ENCODE assay signal across 8 cellular contexts in the genomic region with DNA sequence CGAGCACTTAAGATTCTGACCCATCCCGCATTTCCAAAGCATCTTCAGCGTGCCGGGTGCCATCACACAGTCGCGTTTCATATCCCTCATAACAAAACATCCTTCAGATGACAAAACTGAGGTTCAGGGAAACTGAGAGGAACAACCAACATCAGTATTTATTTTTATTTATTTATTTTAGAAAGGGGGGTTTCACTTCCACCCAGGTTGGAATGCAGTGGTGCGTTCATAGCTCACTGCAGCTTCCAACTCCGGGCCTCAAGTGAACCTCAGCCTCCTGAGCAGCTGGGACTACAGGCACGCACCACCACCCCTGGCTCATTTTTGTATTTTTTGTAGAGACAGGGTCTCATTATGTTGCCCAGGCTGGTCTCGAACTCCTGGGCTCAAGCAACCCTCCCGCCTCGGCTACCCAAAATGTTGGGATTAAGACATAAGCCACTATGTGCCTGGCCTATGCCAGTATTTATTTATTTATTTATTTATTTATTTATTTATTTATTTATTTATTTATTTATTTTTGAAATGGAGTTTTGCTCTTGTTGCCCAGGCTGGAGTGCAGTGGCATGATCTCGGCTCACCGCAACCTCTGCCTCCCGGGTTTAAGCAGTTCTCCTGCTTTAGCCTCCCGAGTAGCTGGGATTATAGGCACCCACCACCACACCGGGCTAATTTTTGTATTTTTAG. TPM values are rescaled to one million over a fixed set of nuclear protein-coding genes. Genes with fewer than 3 reads are reported as not detected.
A peak's percentile ranks its signal among the peaks of the same experiment; 100 is the strongest.
DNase-seq lines count a peak whose midpoint lies in the region; ATAC-seq and TF ChIP-seq lines count a peak whose summit lies in the region.
"Not testable (repeated sequence)": the region's sequence is repeated elsewhere in the genome, so short reads cannot be mapped to it uniquely, and the experiment has no call there.

No MANE protein-coding gene starts in this region.

- not testable (repeated sequence) for H3K27me3 ChIP-seq in esophagus (ENCODE audit: control insufficient read depth in 1 of 2, insufficient read depth in 2 of 2, low read length in 2 of 2); aorta (ENCODE audit: control insufficient read depth in 1 of 2, insufficient read depth in 2 of 2, low read length in 1 of 2)

- WGBS in esophagus, 2 donors: 86% methylated on average over 17 of the region's 17 CpGs
- WGBS in aorta, 2 donors: 86 to 89% methylated on average over 17 of the region's 17 CpGs

- peak; percentile 23 for ATAC-seq in GM18868 (IDR thresholded peaks at IDR 0.05; ENCODE audit: unreplicated experiment)
- peak; percentile 14 for ATAC-seq in HG02884 (IDR thresholded peaks at IDR 0.05; ENCODE audit: unreplicated experiment)
- ATAC-seq in mucosa of descending colon; aorta (ENCODE audit: low FRiP score): not testable (repeated sequence)

- H3K4me1 Mint-ChIP-seq in activated naive CD8-positive, alpha-beta T cell treated with anti-CD3 and anti-CD28 coated beads for 36 hours: peaks cover 78% of the 10 kb centered on the region

- H3K9me3 ChIP-seq in esophagus (ENCODE audit: control insufficient read depth in 2 of 2, insufficient read depth in 1 of 2, low read depth in 1 of 2, low read length in 1 of 2); mucosa of descending colon; aorta (ENCODE audit: control insufficient read depth, low read length): not testable (repeated sequence)

- not testable (repeated sequence) for TF ChIP-seq CTCF in mucosa of descending colon (IDR thresholded peaks at IDR 0.05)

- H3K4me3 Mint-ChIP-seq in activated naive CD8-positive, alpha-beta T cell treated with anti-CD3 and anti-CD28 coated beads for 36 hours: peak overlapping the region; percentile 78

- H3K27me3 Mint-ChIP-seq in activated naive CD8-positive, alpha-beta T cell treated with anti-CD3 and anti-CD28 coated beads for 36 hours: not testable (repeated sequence)

- DNase-seq in RPMI8226 (peak; percentile 40), mucosa of descending colon (peak in 2 of 3 donors; percentile 37 to 52)
- not testable (repeated sequence) for DNase-seq in activated naive CD8-positive, alpha-beta T cell treated with anti-CD3 and anti-CD28 coated beads for 36 hours; aorta

- H3K27ac ChIP-seq in esophagus (ENCODE audit: low read depth in 2 of 2, low read length in 1 of 2): peak overlapping the region; percentile 91 to 92
- H3K27ac ChIP-seq in skin epidermis: peak overlapping the region in 20 of 21 experiments; percentile 53 to 91 (median 78)
- peak overlapping the region; percentile 68 to 92 for H3K27ac ChIP-seq in aorta (ENCODE audit: low read depth in 1 of 2, low read length in 2 of 2)

- intact Hi-C loops in mucosa of descending colon (cut with DNase I, micrococcal nuclease); aorta (cut with DNase I): not testable (repeated sequence)

- peak overlapping the region; percentile 92 for H3K27ac Mint-ChIP-seq in activated naive CD8-positive, alpha-beta T cell treated with anti-CD3 and anti-CD28 coated beads for 36 hours

- not testable (repeated sequence) for H3K9me3 Mint-ChIP-seq in activated naive CD8-positive, alpha-beta T cell treated with anti-CD3 and anti-CD28 coated beads for 36 hours

- H3K36me3 ChIP-seq in esophagus (ENCODE audit: control insufficient read depth in 2 of 2, insufficient read depth in 2 of 2, low read length in 1 of 2); mucosa of descending colon (ENCODE audit: low read depth); aorta (ENCODE audit: control insufficient read depth in 1 of 2, insufficient read depth in 2 of 2, low read length in 1 of 2): not testable (repeated sequence)

- H3K36me3 Mint-ChIP-seq in activated naive CD8-positive, alpha-beta T cell treated with anti-CD3 and anti-CD28 coated beads for 36 hours: not testable (repeated sequence)

- H3K4me3 ChIP-seq in esophagus (ENCODE audit: low read depth in 1 of 2, low read length in 2 of 2); mucosa of descending colon; aorta (ENCODE audit: low read length in 2 of 2): not testable (repeated sequence)
- H3K4me3 ChIP-seq in skin epidermis: peak overlapping the region in 1 of 7 experiments; percentile 5

- H3K4me1 ChIP-seq in esophagus (ENCODE audit: control insufficient read depth in 2 of 2, insufficient read depth in 2 of 2, low read length in 1 of 2) (peaks cover 4 to 23% of the 10 kb centered on the region in 2 donors), mucosa of descending colon (ENCODE audit: low read depth) (peaks cover 74% of the 10 kb centered on the region)
- not testable (repeated sequence) for H3K4me1 ChIP-seq in aorta (ENCODE audit: control insufficient read depth in 1 of 2, insufficient read depth in 2 of 2, low read length in 2 of 2)

RNA-seq across cellular contexts. Expression of gene DDIT4, which starts 24.4 kb away (rescaled TPM):
- total RNA-seq in activated naive CD8-positive, alpha-beta T cell treated with anti-CD3 and anti-CD28 coated beads for 36 hours: 100 to 1,000 TPM; 422 to 424 TPM
- polyA plus RNA-seq in esophagus (100 to 1,000 TPM; 230 to 332 TPM), aorta (10 to 100 TPM; 55.9 to 96.5 TPM)
- total RNA-seq in mucosa of descending colon (100 to 1,000 TPM in 1 of 3 donors, 10 to 100 TPM in 2; 32.9 to 142 (median 49.6) TPM), aorta (100 to 1,000 TPM; 104 to 126 TPM)

RNA-seq across cellular contexts. Expression of gene ASCC1, which starts 33.2 kb away (rescaled TPM):
- total RNA-seq in activated naive CD8-positive, alpha-beta T cell treated with anti-CD3 and anti-CD28 coated beads for 36 hours: 10 to 100 TPM; 57.3 to 57.7 TPM
- polyA plus RNA-seq in esophagus (10 to 100 TPM in 1 of 2 donors, 1 to 10 TPM in 1; 4.7 to 12.8 TPM), aorta (10 to 100 TPM; 19.7 to 22.3 TPM)
- total RNA-seq in mucosa of descending colon (10 to 100 TPM; 18.0 to 23.6 (median 21.4) TPM), aorta (10 to 100 TPM; 23.3 to 32.3 TPM)

RNA-seq across cellular contexts. Expression of gene ANAPC16, which starts 33.5 kb away (rescaled TPM):
- total RNA-seq in activated naive CD8-positive, alpha-beta T cell treated with anti-CD3 and anti-CD28 coated beads for 36 hours: 10 to 100 TPM; 71.0 to 81.8 TPM
- polyA plus RNA-seq in esophagus (100 to 1,000 TPM in 1 of 2 donors, 10 to 100 TPM in 1; 80.2 to 112 TPM), aorta (100 to 1,000 TPM; 165 to 281 TPM)
- total RNA-seq in mucosa of descending colon (100 to 1,000 TPM in 1 of 3 donors, 10 to 100 TPM in 2; 72.1 to 126 (median 83.5) TPM), aorta (10 to 100 TPM; 70.7 to 75.7 TPM)
